9 cellular contexts compared by ENCODE assay signal in the genomic region with DNA sequence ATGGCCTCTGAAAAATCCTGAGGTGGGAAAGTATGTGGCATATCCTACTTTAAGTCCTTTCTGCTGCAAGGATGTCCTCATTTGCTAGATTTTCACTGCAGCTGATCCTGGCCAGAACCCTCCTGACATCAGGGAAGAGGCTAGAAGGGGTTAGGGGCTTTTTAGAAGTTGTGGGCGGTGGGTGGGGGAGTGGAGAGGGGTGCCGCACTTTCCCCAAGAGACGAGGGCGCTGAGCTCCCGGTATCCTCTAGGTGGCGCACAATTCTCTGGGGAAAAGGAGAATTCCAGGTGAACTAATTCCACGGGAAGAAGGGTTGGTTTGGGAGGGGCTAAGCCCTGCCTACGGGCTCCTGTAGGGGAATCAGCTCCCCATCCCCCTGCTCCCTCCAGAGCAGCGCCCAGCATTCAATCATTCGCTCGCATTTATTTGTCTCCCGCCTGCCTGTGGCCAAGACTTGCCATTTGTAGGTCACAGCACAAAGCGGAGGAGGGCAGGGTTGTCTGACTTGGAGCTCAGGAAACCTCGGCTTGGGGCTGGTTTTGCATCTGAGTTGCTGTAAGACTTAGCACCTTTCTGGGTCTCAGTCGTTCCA. TPM values are rescaled to one million over a fixed set of nuclear protein-coding genes. Genes with fewer than 3 reads are reported as not detected.
DNase-seq lines count a peak whose midpoint lies in the region; ATAC-seq and TF ChIP-seq lines count a peak whose summit lies in the region.
"Had no signal": no experiment of that assay in that cellular context is flagged by ENCODE, and none has a peak within 500 bp of the region (broad histone marks: within the 10 kb centered on the region; RNA-seq: fewer than 3 reads in every experiment).

No MANE protein-coding gene starts in this region.

- H3K4me1 Mint-ChIP-seq in stimulated activated memory B cell treated with anti-CD40 and anti-IgM and Interleukin-4, amounts not matched to agents 10 μg/mL and 1 μg/mL and 100 μg/mL, for 72 hours = no peaks in the 10 kb centered on the region

- POLR2A ChIA-PET in Panc1 (lab: Charles Lee) = no interaction called here

- ATAC-seq in Panc1 (peak; percentile 59), HG03159 (IDR thresholded peaks at IDR 0.05; ENCODE audit: unreplicated experiment) (no peak)
- no peak for ATAC-seq in stimulated activated memory B cell treated with anti-CD40 and anti-IgM and Interleukin-4, amounts not matched to agents 10 μg/mL and 1 μg/mL and 100 μg/mL, for 72 hours

- no peaks in the 10 kb centered on the region for H3K36me3 ChIP-seq in Panc1 (ENCODE audit: control insufficient read depth, insufficient read depth, low read length)
- no peaks in the 10 kb centered on the region for H3K36me3 ChIP-seq in spleen

- no peak for TF ChIP-seq POLR2A in spleen (IDR thresholded peaks at IDR 0.05)

- H3K27me3 ChIP-seq in Panc1 (ENCODE audit: control insufficient read depth, insufficient read depth, low read length) = no peaks in the 10 kb centered on the region
- H3K27me3 ChIP-seq in spleen (replicated peaks in 1 of 7) = peaks cover 0 to 71% (median 29%) of the 10 kb centered on the region in 7 donors

- no peaks in the 10 kb centered on the region for H3K36me3 Mint-ChIP-seq in stimulated activated memory B cell treated with anti-CD40 and anti-IgM and Interleukin-4, amounts not matched to agents 10 μg/mL and 1 μg/mL and 100 μg/mL, for 72 hours

- H3K4me3 ChIP-seq in Panc1 (ENCODE audit: low read depth in 2 of 2, low read length in 2 of 2) = peak overlapping the region in 1 of 2 experiments; percentile 7; a peak in 1 of 4 replicates
- no peak overlapping the region for H3K4me3 ChIP-seq in spleen

- CTCF ChIA-PET in Panc1 (lab: Charles Lee) = interaction anchor here (0.6 to 1.4 kb wide), 12 partner anchors 9 to 731 kb away, joined by 3 to 12 read pairs (median 4); a partner anchor contains a TSS

- H3K4me1 ChIP-seq in Panc1 (ENCODE audit: control insufficient read depth, insufficient read depth, low read length) (peaks cover 17% of the 10 kb centered on the region), spleen (peaks cover 0 to 7% (median 0%) of the 10 kb centered on the region in 6 donors)

- no TSS peak for BruUV-seq in Panc1 (replicated peaks; lab: Mats Ljungman, UMichigan)

- WGBS in spleen, 5 donors = 4 to 10% (median 7%) methylated on average over 15 of the region's 15 CpGs

- peaks cover 72% of the 10 kb centered on the region for H3K27me3 Mint-ChIP-seq in stimulated activated memory B cell treated with anti-CD40 and anti-IgM and Interleukin-4, amounts not matched to agents 10 μg/mL and 1 μg/mL and 100 μg/mL, for 72 hours

- no peaks in the 10 kb centered on the region for H3K9me3 Mint-ChIP-seq in stimulated activated memory B cell treated with anti-CD40 and anti-IgM and Interleukin-4, amounts not matched to agents 10 μg/mL and 1 μg/mL and 100 μg/mL, for 72 hours

- H3K27ac ChIP-seq in C4-2B (no peak overlapping the region), Panc1 (ENCODE audit: low read length) (no peak overlapping the region), spleen (no peak overlapping the region)

- no peak overlapping the region for H3K27ac Mint-ChIP-seq in stimulated activated memory B cell treated with anti-CD40 and anti-IgM and Interleukin-4, amounts not matched to agents 10 μg/mL and 1 μg/mL and 100 μg/mL, for 72 hours

- in situ Hi-C loops in GM13977 (cut with MboI; ENCODE audit: low pct_unique_long_range_greater_than_20kb, low sequenced_read_pairs, unreplicated experiment) (no loop called here), Panc1 (cut with HindIII; ENCODE audit: low pct_unique_long_range_greater_than_20kb, low sequenced_read_pairs) (no loop called here)

- intact Hi-C loops in Panc1 (cut with micrococcal nuclease; ENCODE audit: unreplicated experiment) = loop anchor here (1.0 kb wide), 1 partner anchor 89 kb away; no protein-coding TSS in a partner anchor
- intact Hi-C loops in spleen (cut with DNase I; ENCODE audit: low total_unique reads) = no loop called here

- no peak overlapping the region for H3K4me3 Mint-ChIP-seq in stimulated activated memory B cell treated with anti-CD40 and anti-IgM and Interleukin-4, amounts not matched to agents 10 μg/mL and 1 μg/mL and 100 μg/mL, for 72 hours

- TF ChIP-seq CTCF in C4-2B (conservative IDR thresholded peaks at IDR 0.05) = peak; percentile 96
- TF ChIP-seq CTCF in GM13977 (IDR thresholded peaks at IDR 0.05; ENCODE audit: extremely low read depth, insufficient read depth, missing control alignments) = peak; percentile 82
- TF ChIP-seq CTCF in Panc1 (IDR thresholded peaks at IDR 0.05) = peak; percentile 96
- peak in 9 of 11 experiments; percentile 18 to 58 (median 46) for TF ChIP-seq CTCF in spleen (IDR thresholded peaks at IDR 0.05 in 8 of 11, conservative IDR thresholded peaks at IDR 0.05 in 3 of 11)

- no peaks in the 10 kb centered on the region for H3K9me3 ChIP-seq in Panc1 (ENCODE audit: control insufficient read depth, insufficient read depth, low read depth, low read length)
- H3K9me3 ChIP-seq in spleen = no peaks in the 10 kb centered on the region

- DNase-seq in GM13977 (ENCODE audit: low spot score) = peak; percentile 45
- no peak for DNase-seq in Panc1 (ENCODE audit: low read depth, low spot score)
- DNase-seq in glomerular visceral epithelial cell (ENCODE audit: extremely low spot score) = peak; percentile 26
- DNase-seq in spleen = no peak
- no peak for DNase-seq in DMS79 treated with DMSO at 0.1 percent for 48 hours (lab: John Stamatoyannopoulos, UW)
- DNase-seq: left cardiac atrium had no signal

RNA-seq across cellular contexts. Expression of a gene that starts 42.9 kb away (rescaled TPM):
- total RNA-seq in Panc1 (2021; ENCODE audit: unreplicated experiment) (0.10 TPM), spleen (not detected)
- polyA plus RNA-seq in Panc1 (2012; ENCODE audit: insufficient read length) = not detected
- not detected for polyA plus RNA-seq in spleen

Comparison
In these comparisons a context has a peak if more than half of its experiments do, and no peak if none do; other contexts are left out.
1. CTCF ChIP-seq: peak in every context shown above with its lines; median percentile 96 in C4-2B; 96 in Panc1; 82 in GM13977; 46 in spleen.
2. DNase-seq: peak in GM13977 (single experiment) and glomerular visceral epithelial cell (single experiment); none in Panc1 (single experiment), spleen (single experiment) and DMS79 treated with DMSO at 0.1 percent for 48 hours (single experiment).